9 cellular contexts compared by ENCODE assay signal in genomic region chr9:127869310-127870152, GRCh38. TPM values are rescaled to one million over a fixed set of nuclear protein-coding genes. Genes with fewer than 3 reads are reported as not detected.
DNase-seq lines count a peak whose midpoint lies in the region; ATAC-seq and TF ChIP-seq lines count a peak whose summit lies in the region.
"Had no signal": no experiment of that assay in that cellular context is flagged by ENCODE, and none has a peak within 500 bp of the region (broad histone marks: within the 10 kb centered on the region; RNA-seq: fewer than 3 reads in every experiment).

No MANE protein-coding gene starts in this region.

- in situ Hi-C loops in brain microvascular endothelial cell (cut with HindIII; ENCODE audit: low pct_ligation_motif_present, low sequenced_read_pairs), result loop anchor here (25.0 kb wide), 1 partner anchor 107 kb away; no protein-coding TSS in a partner anchor

- peaks cover 16 to 18% (median 18%) of the 10 kb centered on the region in 3 donors for H3K4me1 Mint-ChIP-seq in CD8-positive, alpha-beta memory T cell

- TF ChIP-seq CTCF in VCaP (conservative IDR thresholded peaks at IDR 0.05) (peak; percentile 95), brain microvascular endothelial cell (IDR thresholded peaks at IDR 0.05; ENCODE audit: low read depth, low read length, missing control alignments) (peak; percentile 96)

- H3K27me3 ChIP-seq in CD8-positive, alpha-beta memory T cell (ENCODE audit: insufficient read depth, low read length, poor library complexity, severe bottlenecking), result no peaks in the 10 kb centered on the region
- H3K27me3 ChIP-seq in H7 (ENCODE audit: control insufficient read depth, insufficient read depth, low read length) (no peaks in the 10 kb centered on the region), brain microvascular endothelial cell (replicated peaks) (no peaks in the 10 kb centered on the region)

- H3K4me3 ChIP-seq in CD8-positive, alpha-beta memory T cell (ENCODE audit: low read length), result no peak overlapping the region
- no peak overlapping the region for H3K4me3 ChIP-seq in H7 (ENCODE audit: insufficient read depth, low read depth, low read length)
- no peak overlapping the region for H3K4me3 ChIP-seq in brain microvascular endothelial cell (ENCODE audit: low read depth, low read length)
- H3K4me3 ChIP-seq: SK-N-MC had no signal

- POLR2A ChIA-PET in CD8-positive, alpha-beta memory T cell (lab: Charles Lee), result interaction anchor here (0.6 to 1.7 kb wide), 8 partner anchors 37 to 167 kb away, joined by 3 to 7 read pairs (median 4); partner anchors contain the start of genes CDK9 and TOR2A

- H3K4me3 Mint-ChIP-seq in CD8-positive, alpha-beta memory T cell, result peak overlapping the region in 1 of 7 donors; percentile 9

- H3K27ac ChIP-seq in CD8-positive, alpha-beta memory T cell (ENCODE audit: low read depth, low read length), result no peak overlapping the region
- no peak overlapping the region for H3K27ac ChIP-seq in VCaP
- no peak overlapping the region for H3K27ac ChIP-seq in brain microvascular endothelial cell
- H3K27ac ChIP-seq: SK-N-MC had no signal

- H3K36me3 Mint-ChIP-seq in CD8-positive, alpha-beta memory T cell, result peaks cover 0 to 15% (median 3%) of the 10 kb centered on the region in 3 donors

- ATAC-seq in GM19395 (IDR thresholded peaks at IDR 0.05; ENCODE audit: unreplicated experiment), result no peak

- H3K36me3 ChIP-seq in CD8-positive, alpha-beta memory T cell (ENCODE audit: insufficient read depth, low read length), result no peaks in the 10 kb centered on the region
- H3K36me3 ChIP-seq in H7 (replicated peaks; ENCODE audit: control insufficient read depth, insufficient read depth, low read length) (no peaks in the 10 kb centered on the region), brain microvascular endothelial cell (replicated peaks) (peaks cover 14% of the 10 kb centered on the region)

- H3K27ac Mint-ChIP-seq in CD8-positive, alpha-beta memory T cell, result peak overlapping the region in 4 of 8 donors; percentile 42 to 88 (median 61)

- CTCF ChIA-PET in CD8-positive, alpha-beta memory T cell (lab: Charles Lee), result interaction anchor here (0.7 to 5.9 kb wide), 54 partner anchors 8 to 284 kb away, joined by 3 to 49 read pairs (median 5); partner anchors contain the start of genes CDK9, ENG, FPGS and PTRH1

- no peaks in the 10 kb centered on the region for H3K9me3 Mint-ChIP-seq in CD8-positive, alpha-beta memory T cell

- no peaks in the 10 kb centered on the region for H3K9me3 ChIP-seq in CD8-positive, alpha-beta memory T cell (ENCODE audit: low read length)

- H3K4me1 ChIP-seq in CD8-positive, alpha-beta memory T cell (ENCODE audit: insufficient read depth, low read length), result peaks cover 16% of the 10 kb centered on the region

- peak; percentile 58 to 85 (median 71) for DNase-seq in CD8-positive, alpha-beta memory T cell
- peak; percentile 99 for DNase-seq in H7
- DNase-seq in NCI-H2107 (lab: John Stamatoyannopoulos, UW), result peak; percentile 45
- DNase-seq in brain microvascular endothelial cell, result peak; percentile 65
- peak; percentile 84 for DNase-seq in inferior parietal cortex (ENCODE audit: extremely low spot score)
- peak; percentile 89 for DNase-seq in stimulated activated CD4-positive, alpha-beta T cell treated with anti-CD3 and anti-CD28 coated beads, Interleukin-15, amount 100 ng/mL, for 24 hours

- H3K27me3 Mint-ChIP-seq in CD8-positive, alpha-beta memory T cell, result no peaks in the 10 kb centered on the region

RNA-seq across cellular contexts. Expression of gene AK1, which starts 7.9 kb away (rescaled TPM):
- 10 to 100 TPM; 15.8 to 20.0 TPM for total RNA-seq in CD8-positive, alpha-beta memory T cell
- 0.23 TPM for polyA plus RNA-seq in CD8-positive, alpha-beta memory T cell
- 18.5 and 20.4 TPM in 2 replicates for total RNA-seq in H7 (2014; rRNA removed; shearing (Covaris generic))

RNA-seq across cellular contexts. Expression of gene ENG, which starts 15.1 kb away (rescaled TPM):
- total RNA-seq in CD8-positive, alpha-beta memory T cell, result 10 to 100 TPM; 18.9 to 19.3 TPM
- 7.9 TPM for polyA plus RNA-seq in CD8-positive, alpha-beta memory T cell
- 1.4 and 1.8 TPM in 2 replicates for total RNA-seq in H7 (2014; rRNA removed; shearing (Covaris generic))

RNA-seq across cellular contexts. Expression of gene ST6GALNAC6, which starts 29.9 kb away (rescaled TPM):
- 10 to 100 TPM; 52.3 to 54.0 TPM for total RNA-seq in CD8-positive, alpha-beta memory T cell
- 54.7 TPM for polyA plus RNA-seq in CD8-positive, alpha-beta memory T cell
- 30.6 and 37.4 TPM in 2 replicates for total RNA-seq in H7 (2014; rRNA removed; shearing (Covaris generic))

RNA-seq across cellular contexts. Expression of gene ST6GALNAC4, which starts 47.3 kb away (rescaled TPM):
- total RNA-seq in CD8-positive, alpha-beta memory T cell, result 10 to 100 TPM; 32.9 to 43.2 TPM
- 28.7 TPM for polyA plus RNA-seq in CD8-positive, alpha-beta memory T cell
- total RNA-seq in H7 (2014; rRNA removed; shearing (Covaris generic)), result 18.5 and 24.6 TPM in 2 replicates

Comparison
In these comparisons a context has a peak if more than half of its experiments do, and no peak if none do; other contexts are left out.
1. DNase-seq: peak in every context shown above with its lines; median percentile 99 in H7; 89 in stimulated activated CD4-positive, alpha-beta T cell treated with anti-CD3 and anti-CD28 coated beads, Interleukin-15, amount 100 ng/mL, for 24 hours; 84 in inferior parietal cortex; 71 in CD8-positive, alpha-beta memory T cell; 65 in brain microvascular endothelial cell; 45 in NCI-H2107.